Comparison of ENCODE assay signal across 26 cellular contexts in genomic region chr6:149328083-149328482, GRCh38. TPM values are rescaled to one million over a fixed set of nuclear protein-coding genes. Genes with fewer than 3 reads are reported as not detected.
DNase-seq lines count a peak whose midpoint lies in the region; ATAC-seq and TF ChIP-seq lines count a peak whose summit lies in the region.
"Had no signal": no experiment of that assay in that cellular context is flagged by ENCODE, and none has a peak within 500 bp of the region (broad histone marks: within the 10 kb centered on the region; RNA-seq: fewer than 3 reads in every experiment).

No MANE protein-coding gene starts in this region.

- BruUV-seq in PC-9 (replicated peaks; lab: Mats Ljungman, UMichigan), result no TSS peak

- H4K12ac ChIP-seq in trophoblast cell (ENCODE audit: low read depth, low read length), result no peak overlapping the region

- H4K8ac ChIP-seq in trophoblast cell (ENCODE audit: low read depth, low read length), result no peak overlapping the region

- H2AK5ac ChIP-seq in trophoblast cell (ENCODE audit: low read length), result no peak overlapping the region

- no peak overlapping the region for H2BK12ac ChIP-seq in trophoblast cell (ENCODE audit: low read length)

- H4K91ac ChIP-seq in trophoblast cell (ENCODE audit: low read depth, low read length), result no peak overlapping the region

- H3K18ac ChIP-seq in trophoblast cell (ENCODE audit: low read length), result no peak overlapping the region

- H3K36me3 Mint-ChIP-seq in activated T-cell treated with anti-CD3 and anti-CD28 coated beads, Interleukin-2, amount 50 U/mL, for 4 hours (ENCODE audit: insufficient read depth), result peaks cover 11% of the 10 kb centered on the region
- H3K36me3 Mint-ChIP-seq in activated naive CD4-positive, alpha-beta T cell treated with anti-CD3 and anti-CD28 coated beads, Interleukin-2, amount 50 U/mL, for 72 hours, result peaks cover 0 to 18% of the 10 kb centered on the region in 2 donors
- H3K36me3 Mint-ChIP-seq: natural killer cell treated with Interleukin-12 subunit alpha and Interleukin-12 subunit beta and Interleukin-15 and Interleukin-18, amount 100 ng/mL, for 72 hours had no signal

- peaks cover 2% of the 10 kb centered on the region for H3K79me1 ChIP-seq in trophoblast cell (ENCODE audit: low read length)

- H3K9ac ChIP-seq in Loucy (ENCODE audit: low read depth, low read length, poor library complexity, severe bottlenecking), result no peak overlapping the region
- H3K9ac ChIP-seq in trophoblast cell (ENCODE audit: low read length), result no peak overlapping the region
- H3K9ac ChIP-seq: SK-N-SH had no signal

- no peak for DNase-seq in activated T-cell treated with anti-CD3 and anti-CD28 coated beads, Interleukin-2, amount 50 U/mL, for 4 hours
- DNase-seq in activated T-cell treated with anti-CD3 and anti-CD28 coated beads, Interleukin-2, amount 50 U/mL, for 48 hours, result no peak
- DNase-seq in activated naive CD4-positive, alpha-beta T cell treated with anti-CD3 and anti-CD28 coated beads, Interleukin-2, amount 50 U/mL, for 72 hours (ENCODE audit: low spot score in 2 of 2), result no peak
- DNase-seq in trophoblast cell (no peak), NCI-H748 treated with DMSO at 0.1 percent for 48 hours (lab: John Stamatoyannopoulos, UW) (no peak), PC-9 (no peak)
- DNase-seq: activated CD4-positive, alpha-beta T cell treated with anti-CD3 and anti-CD28 coated beads, Interleukin-2, amount 50 U/mL, for 48 hours; colonic mucosa; COR-L47; effector CD4-positive, alpha-beta T cell; GDM1; NCI-H1436 treated with DMSO at 0.1 percent for 48 hours; NCI-H226; NCI-H69; SK-N-SH; stimulated activated CD4-positive, alpha-beta T cell treated with anti-CD3 and anti-CD28 coated beads, Interleukin-15, amount 100 ng/mL, for 24 hours; stimulated activated CD4-positive, alpha-beta T cell treated with anti-CD3 and anti-CD28 coated beads, Interleukin-4, amount 100 ng/mL, for 4 hours; T1000; upper lobe of right lung; WERI-Rb-1 had no signal

- CTCF ChIA-PET in PC-9 (lab: Charles Lee), result no interaction called here

- no peak overlapping the region for H2BK120ac ChIP-seq in trophoblast cell (ENCODE audit: insufficient read depth, low read length, poor library complexity)

- H3K27ac ChIP-seq in trophoblast cell (ENCODE audit: low read depth, low read length), result no peak overlapping the region
- no peak overlapping the region for H3K27ac ChIP-seq in PC-9
- H3K27ac ChIP-seq: colonic mucosa, gastroesophageal sphincter, upper lobe of right lung, WERI-Rb-1 had no signal

- H3K79me2 ChIP-seq in Loucy (ENCODE audit: insufficient read depth, low read length) (peaks cover 100% of the 10 kb centered on the region), trophoblast cell (ENCODE audit: control insufficient read depth, insufficient read depth, low read length, poor library complexity) (peaks cover 12% of the 10 kb centered on the region), PC-9 (ENCODE audit: low read depth) (peaks cover 100% of the 10 kb centered on the region)

- H3K9me3 Mint-ChIP-seq in activated T-cell treated with anti-CD3 and anti-CD28 coated beads, Interleukin-2, amount 50 U/mL, for 4 hours, result no peaks in the 10 kb centered on the region
- no peaks in the 10 kb centered on the region for H3K9me3 Mint-ChIP-seq in activated naive CD4-positive, alpha-beta T cell treated with anti-CD3 and anti-CD28 coated beads, Interleukin-2, amount 50 U/mL, for 72 hours
- H3K9me3 Mint-ChIP-seq: natural killer cell treated with Interleukin-12 subunit alpha and Interleukin-12 subunit beta and Interleukin-15 and Interleukin-18, amount 100 ng/mL, for 72 hours had no signal

- H3K4me3 ChIP-seq in Loucy (ENCODE audit: low read length, poor library complexity, severe bottlenecking) (no peak overlapping the region), trophoblast cell (ENCODE audit: low read depth, low read length) (no peak overlapping the region), PC-9 (no peak overlapping the region)
- H3K4me3 ChIP-seq: colonic mucosa, gastroesophageal sphincter, lung, upper lobe of right lung had no signal

- POLR2A ChIA-PET in PC-9 (lab: Charles Lee; ENCODE audit: unreplicated experiment), result interaction anchor here (0.6 kb wide), 1 partner anchor 26 kb away, joined by 5 read pairs; no protein-coding TSS in a partner anchor

- peak in 1 of 2 donors; percentile 34 for ATAC-seq in activated T-cell treated with anti-CD3 and anti-CD28 coated beads, Interleukin-2, amount 50 U/mL, for 4 hours
- ATAC-seq in activated naive CD4-positive, alpha-beta T cell treated with anti-CD3 and anti-CD28 coated beads, Interleukin-2, amount 50 U/mL, for 72 hours, result peak; percentile 33 to 43
- ATAC-seq in HG03135 (IDR thresholded peaks at IDR 0.05; ENCODE audit: unreplicated experiment), result no peak
- ATAC-seq: gastroesophageal sphincter; natural killer cell treated with Interleukin-12 subunit alpha and Interleukin-12 subunit beta and Interleukin-15 and Interleukin-18, amount 100 ng/mL, for 72 hours; Right ventricle myocardium inferior; upper lobe of right lung had no signal

- H2AFZ ChIP-seq in Loucy (ENCODE audit: low read length), result no peak overlapping the region
- no peak overlapping the region for H2AFZ ChIP-seq in trophoblast cell (ENCODE audit: insufficient read depth, low read length, poor library complexity)
- H2AFZ ChIP-seq in PC-9, result no peak overlapping the region

- H3K36me3 ChIP-seq in Loucy (ENCODE audit: insufficient read depth, low read length), result no peaks in the 10 kb centered on the region
- no peaks in the 10 kb centered on the region for H3K36me3 ChIP-seq in trophoblast cell (ENCODE audit: control insufficient read depth in 1 of 2, insufficient read depth in 2 of 2, low read length in 2 of 2)
- 0 out of 2 replicates have a peak, but pooled peaks cover 10% of the 10 kb centered on the region for H3K36me3 ChIP-seq in PC-9 (ENCODE audit: low read depth)
- H3K36me3 ChIP-seq: colonic mucosa, gastroesophageal sphincter, upper lobe of right lung had no signal

- H3K4me3 Mint-ChIP-seq in activated T-cell treated with anti-CD3 and anti-CD28 coated beads, Interleukin-2, amount 50 U/mL, for 4 hours, result peak overlapping the region; percentile 4

- no peak overlapping the region for H3K14ac ChIP-seq in trophoblast cell (ENCODE audit: low read length)

- H3K27me3 Mint-ChIP-seq in activated T-cell treated with anti-CD3 and anti-CD28 coated beads, Interleukin-2, amount 50 U/mL, for 4 hours (ENCODE audit: low read depth), result no peaks in the 10 kb centered on the region
- H3K27me3 Mint-ChIP-seq: natural killer cell treated with Interleukin-12 subunit alpha and Interleukin-12 subunit beta and Interleukin-15 and Interleukin-18, amount 100 ng/mL, for 72 hours had no signal

- intact Hi-C loops in PC-9 (cut with micrococcal nuclease; ENCODE audit: unreplicated experiment), result loop anchor here (10.0 kb wide), 1 partner anchor 67 kb away; no protein-coding TSS in a partner anchor

- peaks cover 60% of the 10 kb centered on the region for H3K4me1 ChIP-seq in Loucy (ENCODE audit: insufficient read depth, low read length, poor library complexity, severe bottlenecking)
- H3K4me1 ChIP-seq in trophoblast cell (ENCODE audit: control insufficient read depth in 1 of 2, insufficient read depth in 2 of 2, low read length in 2 of 2), result peaks cover 1 to 6% of the 10 kb centered on the region in 2 experiments
- peaks cover 24% of the 10 kb centered on the region for H3K4me1 ChIP-seq in PC-9 (replicated peaks; ENCODE audit: insufficient read depth)

- H3K4ac ChIP-seq in trophoblast cell (ENCODE audit: low read depth, low read length), result peak overlapping the region; percentile 80

- TF ChIP-seq CTCF in Loucy (conservative IDR thresholded peaks at IDR 0.05; ENCODE audit: low read length) (no peak), PC-9 (conservative IDR thresholded peaks at IDR 0.05) (no peak)

- no peaks in the 10 kb centered on the region; the same call in 1 of the 2 replicates for H3F3A ChIP-seq in Loucy (ENCODE audit: low read depth)
- H3F3A ChIP-seq in PC-9 (ENCODE audit: insufficient read depth, low read depth), result 0 out of 2 replicates have a peak, but pooled peaks cover 3% of the 10 kb centered on the region

- no CpG with 5 or more reads among the region's 4 CpGs for WGBS in trophoblast cell (ENCODE audit: extremely low coverage, insufficient coverage, insufficient read length)

- H3K9me3 ChIP-seq in Loucy (ENCODE audit: insufficient read depth, low read depth, low read length) (no peaks in the 10 kb centered on the region), trophoblast cell (ENCODE audit: insufficient read depth, low read depth, low read length) (no peaks in the 10 kb centered on the region), PC-9 (ENCODE audit: insufficient read depth, low read depth) (no peaks in the 10 kb centered on the region; the same call in 1 of the 2 replicates)
- H3K9me3 ChIP-seq: colonic mucosa, gastroesophageal sphincter, SK-N-SH, upper lobe of right lung had no signal

- peak overlapping the region in 1 of 2 donors; percentile 81 for H3K27ac Mint-ChIP-seq in activated naive CD4-positive, alpha-beta T cell treated with anti-CD3 and anti-CD28 coated beads, Interleukin-2, amount 50 U/mL, for 72 hours

- H2BK5ac ChIP-seq in trophoblast cell (ENCODE audit: low read depth, low read length, poor library complexity), result no peak overlapping the region

- H3K4me1 Mint-ChIP-seq in activated T-cell treated with anti-CD3 and anti-CD28 coated beads, Interleukin-2, amount 50 U/mL, for 4 hours (ENCODE audit: low read depth), result peaks cover 89% of the 10 kb centered on the region

- H4K20me1 ChIP-seq in Loucy (ENCODE audit: insufficient read depth, low read length, poor library complexity, severe bottlenecking) (peaks cover 98% of the 10 kb centered on the region), PC-9 (ENCODE audit: insufficient read depth) (peaks cover 69% of the 10 kb centered on the region)

- H3K27me3 ChIP-seq in Loucy (ENCODE audit: insufficient read depth, low read length, poor library complexity, severe bottlenecking), result no peaks in the 10 kb centered on the region
- no peaks in the 10 kb centered on the region for H3K27me3 ChIP-seq in trophoblast cell (ENCODE audit: insufficient read depth, low read length)
- no peaks in the 10 kb centered on the region for H3K27me3 ChIP-seq in PC-9 (ENCODE audit: insufficient read depth, low read depth)
- H3K27me3 ChIP-seq: colonic mucosa, gastroesophageal sphincter, upper lobe of right lung had no signal

- H3K9me2 ChIP-seq in Loucy (replicated peaks; ENCODE audit: low read depth, low read length), result no peaks in the 10 kb centered on the region
- H3K9me2 ChIP-seq in PC-9 (ENCODE audit: insufficient read depth), result no peaks in the 10 kb centered on the region
- H3K9me2 ChIP-seq: SK-N-SH had no signal

- H3K23ac ChIP-seq in trophoblast cell (ENCODE audit: low read length), result no peak overlapping the region

- peak overlapping the region; percentile 33 for H3K4me2 ChIP-seq in Loucy (ENCODE audit: low read depth, low read length, poor library complexity, severe bottlenecking)
- H3K4me2 ChIP-seq in trophoblast cell (ENCODE audit: low read length), result no peak overlapping the region
- no peak overlapping the region for H3K4me2 ChIP-seq in PC-9
- H3K4me2 ChIP-seq: SK-N-SH had no signal

RNA-seq across cellular contexts. Expression of gene TAB2, which starts 10.6 kb away (rescaled TPM):
- 10 to 100 TPM; 69.7 to 84.9 (median 77.4) TPM for total RNA-seq in activated T-cell treated with anti-CD3 and anti-CD28 coated beads, Interleukin-2, amount 50 U/mL, for 4 hours
- 10 to 100 TPM; 88.0 to 98.2 TPM for total RNA-seq in activated naive CD4-positive, alpha-beta T cell treated with anti-CD3 and anti-CD28 coated beads, Interleukin-2, amount 50 U/mL, for 72 hours
- 59.5 and 60.1 TPM in 2 replicates for polyA plus RNA-seq in trophoblast cell (2013)
- 33.3 and 45.8 TPM in 2 replicates for total RNA-seq in PC-9 (2021)
